ENCODE assay signal across 19 cellular contexts in the genomic region with DNA sequence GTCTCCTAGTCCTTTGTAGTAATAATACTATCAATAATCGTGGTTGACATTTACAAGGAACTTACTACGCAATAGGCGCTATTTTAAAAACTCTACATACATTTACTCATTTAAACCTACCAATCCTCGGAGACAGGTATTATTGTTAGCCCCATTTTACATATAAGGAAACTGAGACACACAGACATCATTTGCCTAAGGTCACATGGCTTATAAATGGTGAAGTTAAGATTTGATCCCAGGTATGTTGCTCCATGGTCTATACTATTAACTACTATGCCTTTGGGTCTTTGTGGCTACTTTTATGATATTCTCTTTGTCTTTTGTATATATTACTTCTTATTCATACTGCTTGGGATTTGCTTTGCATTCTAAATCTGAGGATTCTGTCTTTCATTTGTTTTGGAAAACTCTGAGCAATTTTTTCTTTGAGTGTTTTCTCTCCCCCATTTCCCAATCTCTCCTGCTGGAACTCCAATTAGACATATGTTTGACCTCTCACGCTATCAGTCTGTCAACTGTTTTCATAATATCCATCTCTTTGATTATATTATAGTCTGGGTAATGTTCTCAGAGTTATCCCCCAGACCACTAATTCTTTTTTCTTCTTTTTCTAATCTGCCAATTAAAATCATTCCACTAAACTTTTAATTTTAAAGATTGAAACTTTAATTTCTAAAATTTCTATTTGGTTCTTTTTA. TPM values are rescaled to one million over a fixed set of nuclear protein-coding genes. Genes with fewer than 3 reads are reported as not detected.
A peak's percentile ranks its signal among the peaks of the same experiment; 100 is the strongest.
DNase-seq lines count a peak whose midpoint lies in the region; ATAC-seq, FAIRE-seq and TF ChIP-seq lines count a peak whose summit lies in the region.
"Had no signal": no experiment of that assay in that cellular context is flagged by ENCODE, and none has a peak within 500 bp of the region (broad histone marks: within the 10 kb centered on the region; RNA-seq: fewer than 3 reads in every experiment).

No MANE protein-coding gene starts in this region.

- H3K9ac ChIP-seq in endodermal cell (ENCODE audit: extremely low read depth, low read length, poor library complexity, severe bottlenecking) (no peak overlapping the region), MM.1S (ENCODE audit: low read length) (no peak overlapping the region)

- WGBS in endodermal cell (ENCODE audit: insufficient coverage in 1 of 2, insufficient read length in 1 of 2), 2 experiments, result 95 to 99% methylated on average over 4 of the region's 5 CpGs
- 91 to 93% methylated on average over 5 of the region's 5 CpGs for WGBS in pancreas, 2 donors

- POLR2A ChIA-PET in HEK293 (lab: Yijun Ruan, JAX), result no interaction called here

- intact Hi-C loops in CD14-positive monocyte (cut with micrococcal nuclease) (loop anchor here in 1 of 2 donors (5.0 kb wide), 1 partner anchor 33 kb away; no protein-coding TSS in a partner anchor), pancreas (cut with DNase I) (no loop called here)
- intact Hi-C loops in activated T-helper 2 cell treated with anti-CD3 and anti-CD28 coated beads, Interferon-gamma antibody, Interleukin-2, Interleukin-4, amounts not matched to agents 10 μg/mL and 5 μg/mL and 100 μg/mL, durations not matched to agents 14 hours and 24 hours and 36 hours (cut with micrococcal nuclease), result no loop called here

- CTCF ChIA-PET in HEK293 (lab: Yijun Ruan, JAX), result no interaction called here

- H3K27me3 ChIP-seq in endodermal cell (ENCODE audit: control insufficient read depth, insufficient read depth, low read length, poor library complexity, severe bottlenecking), result no peaks in the 10 kb centered on the region
- H3K27me3 ChIP-seq in pancreas, result no peaks in the 10 kb centered on the region
- H3K27me3 ChIP-seq in MM.1S (replicated peaks; ENCODE audit: insufficient read depth, low read length), result no peaks in the 10 kb centered on the region

- no peak overlapping the region for H2AFZ ChIP-seq in MM.1S (ENCODE audit: low read length)

- H3K4me1 Mint-ChIP-seq in CD14-positive monocyte (peaks cover 65% of the 10 kb centered on the region), endodermal cell (peaks cover 35% of the 10 kb centered on the region)
- peaks cover 5% of the 10 kb centered on the region for H3K4me1 Mint-ChIP-seq in activated T-helper 2 cell treated with anti-CD3 and anti-CD28 coated beads, Interferon-gamma antibody, Interleukin-2, Interleukin-4, amounts not matched to agents 10 μg/mL and 5 μg/mL and 100 μg/mL, durations not matched to agents 14 hours and 24 hours and 36 hours (ENCODE audit: low read depth)
- H3K4me1 Mint-ChIP-seq: CD4-positive, alpha-beta memory T cell had no signal

- no peak overlapping the region for H3K4me3 Mint-ChIP-seq in CD14-positive monocyte
- no peak overlapping the region for H3K4me3 Mint-ChIP-seq in endodermal cell
- no peak overlapping the region for H3K4me3 Mint-ChIP-seq in activated T-helper 2 cell treated with anti-CD3 and anti-CD28 coated beads, Interferon-gamma antibody, Interleukin-2, Interleukin-4, amounts not matched to agents 10 μg/mL and 5 μg/mL and 100 μg/mL, durations not matched to agents 14 hours and 24 hours and 36 hours (ENCODE audit: low read depth)

- peaks cover 83% of the 10 kb centered on the region for H3K79me2 ChIP-seq in MM.1S (ENCODE audit: low read length)

- ATAC-seq in pancreas, result no peak
- ATAC-seq: HCT116 had no signal

- H3K36me3 Mint-ChIP-seq in CD14-positive monocyte (no peaks in the 10 kb centered on the region), endodermal cell (ENCODE audit: low read depth) (peaks cover 20% of the 10 kb centered on the region)
- H3K36me3 Mint-ChIP-seq in activated T-helper 2 cell treated with anti-CD3 and anti-CD28 coated beads, Interferon-gamma antibody, Interleukin-2, Interleukin-4, amounts not matched to agents 10 μg/mL and 5 μg/mL and 100 μg/mL, durations not matched to agents 14 hours and 24 hours and 36 hours (ENCODE audit: low read depth), result peaks cover 3% of the 10 kb centered on the region

- peak overlapping the region in 5 of 7 donors; percentile 7 to 70 (median 34) for H3K27ac Mint-ChIP-seq in CD14-positive monocyte
- H3K27ac Mint-ChIP-seq in endodermal cell, result no peak overlapping the region
- H3K27ac Mint-ChIP-seq in activated T-helper 2 cell treated with anti-CD3 and anti-CD28 coated beads, Interferon-gamma antibody, Interleukin-2, Interleukin-4, amounts not matched to agents 10 μg/mL and 5 μg/mL and 100 μg/mL, durations not matched to agents 14 hours and 24 hours and 36 hours, result no peak overlapping the region
- H3K27ac Mint-ChIP-seq: CD4-positive, alpha-beta memory T cell had no signal

- DNase-seq in CD14-positive monocyte (ENCODE audit: low spot score), result no peak
- DNase-seq in endodermal cell, result no peak
- no peak for DNase-seq in pancreas
- no peak for DNase-seq in activated T-helper 2 cell treated with anti-CD3 and anti-CD28 coated beads, Interferon-gamma antibody, Interleukin-2, Interleukin-4, amounts not matched to agents 10 μg/mL and 5 μg/mL and 100 μg/mL, durations not matched to agents 14 hours and 24 hours and 36 hours (ENCODE audit: low spot score)
- DNase-seq in HT-29 (ENCODE audit: low spot score), result no peak
- no peak for DNase-seq in stimulated activated CD4-positive, alpha-beta T cell treated with anti-CD3 and anti-CD28 coated beads, Interleukin-15, amount 100 ng/mL, for 24 hours
- DNase-seq in MM.1S, result no peak
- DNase-seq: AML-193; CD4-positive, alpha-beta memory T cell; DMS153; DMS79; GF-D8; GOT3; H7; IMR-90; KBM-7 had no signal

- H3K9me2 ChIP-seq in MM.1S (replicated peaks; ENCODE audit: insufficient read depth, low read length), result no peaks in the 10 kb centered on the region

- H3K4me3 ChIP-seq in HEK293 (ENCODE audit: low read depth, low read length), result no peak overlapping the region
- peak overlapping the region; percentile 21 for H3K4me3 ChIP-seq in endodermal cell (ENCODE audit: low read length)
- no peak overlapping the region for H3K4me3 ChIP-seq in pancreas
- H3K4me3 ChIP-seq in MM.1S (ENCODE audit: low read length), result no peak overlapping the region

- no peaks in the 10 kb centered on the region for H3F3A ChIP-seq in MM.1S (ENCODE audit: insufficient read depth, low read length)

- H3K4me1 ChIP-seq in HEK293 (ENCODE audit: control insufficient read depth, insufficient read depth, low read length), result peaks cover 7% of the 10 kb centered on the region
- peaks cover 7% of the 10 kb centered on the region for H3K4me1 ChIP-seq in endodermal cell (ENCODE audit: control insufficient read depth, insufficient read depth, low read length)
- peaks cover 0 to 5% (median 0%) of the 10 kb centered on the region in 3 donors for H3K4me1 ChIP-seq in pancreas
- no peaks in the 10 kb centered on the region for H3K4me1 ChIP-seq in MM.1S (ENCODE audit: low read length)

- H3K36me3 ChIP-seq in HEK293 (ENCODE audit: control insufficient read depth in 2 of 2, insufficient read depth in 1 of 2, low read length in 2 of 2), result no peaks in the 10 kb centered on the region
- peaks cover 8% of the 10 kb centered on the region for H3K36me3 ChIP-seq in endodermal cell (ENCODE audit: control insufficient read depth, insufficient read depth, low read length)
- H3K36me3 ChIP-seq in pancreas, result no peaks in the 10 kb centered on the region
- no peaks in the 10 kb centered on the region for H3K36me3 ChIP-seq in MM.1S (replicated peaks; ENCODE audit: insufficient read depth, low read length)

- peak; percentile 59 for FAIRE-seq in pancreas (lab: Jason Lieb, UNC)

- H3K9me3 Mint-ChIP-seq in CD14-positive monocyte, result no peaks in the 10 kb centered on the region
- H3K9me3 Mint-ChIP-seq in endodermal cell, result peaks cover 17% of the 10 kb centered on the region
- peaks cover 16% of the 10 kb centered on the region for H3K9me3 Mint-ChIP-seq in activated T-helper 2 cell treated with anti-CD3 and anti-CD28 coated beads, Interferon-gamma antibody, Interleukin-2, Interleukin-4, amounts not matched to agents 10 μg/mL and 5 μg/mL and 100 μg/mL, durations not matched to agents 14 hours and 24 hours and 36 hours

- TF ChIP-seq CTCF in CD14-positive monocyte (IDR thresholded peaks at IDR 0.05) (no peak), HEK293 (tag by site-specific recombination; IDR thresholded peaks at IDR 0.05) (no peak), endodermal cell (conservative IDR thresholded peaks at IDR 0.05) (no peak), pancreas (IDR thresholded peaks at IDR 0.05) (no peak), MM.1S (IDR thresholded peaks at IDR 0.05; ENCODE audit: low read length) (no peak)

- H3K27ac ChIP-seq in HEK293 (ENCODE audit: extremely low read depth, low read depth, low read length) (no peak overlapping the region), endodermal cell (ENCODE audit: low read depth, low read length) (no peak overlapping the region), pancreas (no peak overlapping the region), MM.1S (ENCODE audit: low read length) (no peak overlapping the region)
- H3K27ac ChIP-seq: C4-2B had no signal

- no peaks in the 10 kb centered on the region for H4K20me1 ChIP-seq in MM.1S (ENCODE audit: insufficient read depth, low read length)

- H3K27me3 Mint-ChIP-seq in CD14-positive monocyte (ENCODE audit: low read depth in 3 of 3) (no peaks in the 10 kb centered on the region), endodermal cell (ENCODE audit: insufficient read depth) (no peaks in the 10 kb centered on the region)
- no peaks in the 10 kb centered on the region for H3K27me3 Mint-ChIP-seq in activated T-helper 2 cell treated with anti-CD3 and anti-CD28 coated beads, Interferon-gamma antibody, Interleukin-2, Interleukin-4, amounts not matched to agents 10 μg/mL and 5 μg/mL and 100 μg/mL, durations not matched to agents 14 hours and 24 hours and 36 hours (ENCODE audit: low read depth)
- H3K27me3 Mint-ChIP-seq: CD4-positive, alpha-beta memory T cell had no signal

- no peaks in the 10 kb centered on the region for H3K9me3 ChIP-seq in HEK293 (ENCODE audit: control insufficient read depth, insufficient read depth, low read depth, low read length)
- peaks cover 24% of the 10 kb centered on the region for H3K9me3 ChIP-seq in endodermal cell (ENCODE audit: control insufficient read depth, low read length)
- no peaks in the 10 kb centered on the region for H3K9me3 ChIP-seq in pancreas
- no peaks in the 10 kb centered on the region for H3K9me3 ChIP-seq in MM.1S (replicated peaks; ENCODE audit: insufficient read depth, low read length)

- no peak overlapping the region for H3K4me2 ChIP-seq in MM.1S (ENCODE audit: low read depth, low read length)

TF ChIP-seq in HEK293, 187 proteins besides CTCF, POLR2A, EP300 and RAD21 (continues in another document):
- TF ChIP-seq ZNF133 (tag by site-specific recombination; IDR thresholded peaks at IDR 0.05) (peak; percentile 89), SETDB1 (IDR thresholded peaks at IDR 0.05; ENCODE audit: insufficient read length, low read length) (peak; percentile 70)

RNA-seq across cellular contexts. Expression of gene NT5DC3, which starts 10.9 kb away (rescaled TPM):
- polyA plus RNA-seq in CD14-positive monocyte (under 1 TPM; 0.27 to 0.93 TPM), pancreas (1 to 10 TPM; 2.6 to 4.2 TPM)
- total RNA-seq in endodermal cell (10 to 100 TPM; 24.2 to 28.3 TPM), pancreas (1 to 10 TPM; 2.9 to 6.4 (median 4.2) TPM)
- 3.9 TPM for polyA plus RNA-seq in endodermal cell (2013, experiment 1 of 2)
- 3.7 TPM for polyA plus RNA-seq in endodermal cell (2013, experiment 2 of 2)
- 10.9 and 12.0 TPM in 2 replicates for total RNA-seq in activated T-helper 2 cell treated with anti-CD3 and anti-CD28 coated beads, Interferon-gamma antibody, Interleukin-2, Interleukin-4, amounts not matched to agents 10 μg/mL and 5 μg/mL and 100 μg/mL, durations not matched to agents 14 hours and 24 hours and 36 hours
- 7.9 and 9.0 TPM in 2 replicates for total RNA-seq in HT-29 (2014; rRNA removed; shearing (Covaris generic))

Comparison
In these comparisons a context has a peak if more than half of its experiments do, and no peak if none do; other contexts are left out.
1. H3K27ac Mint-ChIP-seq: peak in CD14-positive monocyte (5 of 7); none in endodermal cell (single experiment) and activated T-helper 2 cell treated with anti-CD3 and anti-CD28 coated beads, Interferon-gamma antibody, Interleukin-2, Interleukin-4, amounts not matched to agents 10 μg/mL and 5 μg/mL and 100 μg/mL, durations not matched to agents 14 hours and 24 hours and 36 hours (single experiment).